Comparison of ENCODE assay signal across 17 cellular contexts in the genomic region with DNA sequence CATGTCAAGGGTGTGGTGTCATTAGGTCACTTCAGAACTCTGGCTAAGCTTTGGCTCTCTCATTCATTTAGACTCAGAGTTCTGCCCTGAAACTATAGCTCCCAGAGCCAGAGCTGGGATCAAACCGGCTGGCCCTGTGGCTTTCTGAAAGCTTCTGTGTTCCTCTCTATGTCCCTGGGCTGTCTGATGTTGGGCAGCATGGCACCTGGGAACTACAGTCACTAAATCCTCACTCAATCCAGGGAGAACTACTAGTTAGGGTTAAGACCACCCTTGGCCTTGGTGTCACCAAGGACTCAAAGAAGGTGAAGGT. TPM values are rescaled to one million over a fixed set of nuclear protein-coding genes. Genes with fewer than 3 reads are reported as not detected.
DNase-seq lines count a peak whose midpoint lies in the region; FAIRE-seq and TF ChIP-seq lines count a peak whose summit lies in the region.
"Had no signal": no experiment of that assay in that cellular context is flagged by ENCODE, and none has a peak within 500 bp of the region (broad histone marks: within the 10 kb centered on the region; RNA-seq: fewer than 3 reads in every experiment).

No MANE protein-coding gene starts in this region.

- no peak for DNase-seq in activated CD4-positive, alpha-beta T cell treated with anti-CD3 and anti-CD28 coated beads, Interleukin-2, amount 10 ng/mL, durations not matched to agents 7 days and 5 days
- DNase-seq in activated CD4-positive, alpha-beta T cell treated with anti-CD3 and anti-CD28 coated beads for 48 hours = no peak
- DNase-seq in astrocyte (ENCODE audit: low read depth) (no peak), ovary (no peak), NCI-H526 treated with DMSO at 0.1 percent for 48 hours (lab: John Stamatoyannopoulos, UW) (no peak), NCI-H1417 treated with DMSO at 0.1 percent for 48 hours (lab: John Stamatoyannopoulos, UW) (no peak)
- DNase-seq: ACHN, colonic mucosa, DND-41, NCI-H1694 treated with DMSO at 0.1 percent for 48 hours, SJCRH30 had no signal

- H4K20me1 ChIP-seq in astrocyte (ENCODE audit: insufficient read depth, low read length) = no peaks in the 10 kb centered on the region

- H3K27me3 ChIP-seq in HUES6 (ENCODE audit: control insufficient read depth, insufficient read depth, low read length) (no peaks in the 10 kb centered on the region), astrocyte (ENCODE audit: insufficient read depth, low read length) (peaks cover 7% of the 10 kb centered on the region), ovary (no peaks in the 10 kb centered on the region)
- H3K27me3 ChIP-seq: colonic mucosa had no signal

- intact Hi-C loops in ovary (cut with DNase I) = loop anchor here in 3 of 4 donors (5.0 to 10.0 kb wide), 2 partner anchors 104 to 114 kb away; no protein-coding TSS in a partner anchor

- WGBS in ovary, 3 donors = 57 to 83% (median 70%) methylated on average over 1 of the region's 1 CpG

- FAIRE-seq in astrocyte (lab: Jason Lieb, UNC) = no peak
- FAIRE-seq: GM12892, kidney had no signal

- TF ChIP-seq POLR2A in ovary (IDR thresholded peaks at IDR 0.05) = no peak

- no peaks in the 10 kb centered on the region for H3K79me2 ChIP-seq in astrocyte (ENCODE audit: insufficient read depth, low read length)

- peak overlapping the region; percentile 36 for H3K9ac ChIP-seq in HUES6 (ENCODE audit: low read length)
- H3K9ac ChIP-seq in astrocyte (ENCODE audit: low read length) = no peak overlapping the region

- H3K4me2 ChIP-seq in astrocyte (ENCODE audit: low read length) = peak overlapping the region; percentile 50

- H2AFZ ChIP-seq in astrocyte (ENCODE audit: low read depth, low read length) = no peak overlapping the region

- no peaks in the 10 kb centered on the region for H3K27me3 Mint-ChIP-seq in activated CD4-positive, alpha-beta T cell treated with anti-CD3 and anti-CD28 coated beads, Interleukin-2, amount 10 ng/mL, durations not matched to agents 7 days and 5 days
- H3K27me3 Mint-ChIP-seq in astrocyte (ENCODE audit: low read depth, unreplicated experiment) (peaks cover 36% of the 10 kb centered on the region), nephron (ENCODE audit: low read depth) (peaks cover 18% of the 10 kb centered on the region)

- no peaks in the 10 kb centered on the region for H3K9me3 Mint-ChIP-seq in activated CD4-positive, alpha-beta T cell treated with anti-CD3 and anti-CD28 coated beads, Interleukin-2, amount 10 ng/mL, durations not matched to agents 7 days and 5 days
- H3K9me3 Mint-ChIP-seq in astrocyte (ENCODE audit: unreplicated experiment) (peaks cover 2% of the 10 kb centered on the region), nephron (no peaks in the 10 kb centered on the region)

- TF ChIP-seq EP300 in ovary (IDR thresholded peaks at IDR 0.05) = no peak

- CTCF ChIA-PET in activated CD4-positive, alpha-beta T cell treated with anti-CD3 and anti-CD28 coated beads, Interleukin-2, amount 10 ng/mL, durations not matched to agents 7 days and 5 days (lab: Charles Lee) = interaction anchor here (0.6 to 6.3 kb wide), 11 partner anchors 9 to 116 kb away, joined by 3 to 79 read pairs (median 3); partner anchors contain the start of genes ABCB8 and ATG9B

- H3K4me3 ChIP-seq in HUES6 (ENCODE audit: low read depth, low read length) (peak overlapping the region; percentile 39; the same call in 1 of the 2 replicates), astrocyte (ENCODE audit: insufficient read depth, low read depth, low read length) (no peak overlapping the region), ovary (no peak overlapping the region)
- H3K4me3 ChIP-seq: colonic mucosa, SJCRH30 had no signal

- peak overlapping the region; percentile 94 for H3K27ac Mint-ChIP-seq in activated CD4-positive, alpha-beta T cell treated with anti-CD3 and anti-CD28 coated beads, Interleukin-2, amount 10 ng/mL, durations not matched to agents 7 days and 5 days
- no peak overlapping the region for H3K27ac Mint-ChIP-seq in astrocyte (ENCODE audit: unreplicated experiment)
- peak overlapping the region; percentile 90 to 97 (median 95) for H3K27ac Mint-ChIP-seq in nephron

- peaks cover 28% of the 10 kb centered on the region for H3K36me3 Mint-ChIP-seq in activated CD4-positive, alpha-beta T cell treated with anti-CD3 and anti-CD28 coated beads, Interleukin-2, amount 10 ng/mL, durations not matched to agents 7 days and 5 days (ENCODE audit: low read depth)
- peaks cover 12% of the 10 kb centered on the region for H3K36me3 Mint-ChIP-seq in astrocyte (ENCODE audit: low read depth, unreplicated experiment)
- peaks cover 3% of the 10 kb centered on the region for H3K36me3 Mint-ChIP-seq in nephron (ENCODE audit: low read depth)

- POLR2A ChIA-PET in activated CD4-positive, alpha-beta T cell treated with anti-CD3 and anti-CD28 coated beads, Interleukin-2, amount 10 ng/mL, durations not matched to agents 7 days and 5 days (lab: Charles Lee) = interaction anchor here (0.7 to 1.4 kb wide), 2 partner anchors 70 to 1387 kb away, joined by 3 to 4 read pairs; partner anchors contain the start of gene FASTK

- TF ChIP-seq CTCF in astrocyte (IDR thresholded peaks at IDR 0.05; ENCODE audit: insufficient read depth, low read depth, low read length) (no peak), nephron (IDR thresholded peaks at IDR 0.05; ENCODE audit: unreplicated experiment in 3 of 3) (no peak), ovary (IDR thresholded peaks at IDR 0.05) (no peak)

- H3K4me1 ChIP-seq in HUES6 (ENCODE audit: control insufficient read depth, insufficient read depth, low read length) = peaks cover 50% of the 10 kb centered on the region
- peaks cover 13% of the 10 kb centered on the region for H3K4me1 ChIP-seq in astrocyte (ENCODE audit: insufficient read depth, low read length)
- peaks cover 5% of the 10 kb centered on the region for H3K4me1 ChIP-seq in ovary (ENCODE audit: insufficient read depth)
- H3K4me1 ChIP-seq: colonic mucosa, SJCRH30 had no signal

- H3K4me3 Mint-ChIP-seq in activated CD4-positive, alpha-beta T cell treated with anti-CD3 and anti-CD28 coated beads, Interleukin-2, amount 10 ng/mL, durations not matched to agents 7 days and 5 days = peak overlapping the region; percentile 70
- H3K4me3 Mint-ChIP-seq in astrocyte (ENCODE audit: unreplicated experiment) (peak overlapping the region; percentile 71), nephron (peak overlapping the region; percentile 78 to 86 (median 84))

- peaks cover 85% of the 10 kb centered on the region for H3K4me1 Mint-ChIP-seq in activated CD4-positive, alpha-beta T cell treated with anti-CD3 and anti-CD28 coated beads, Interleukin-2, amount 10 ng/mL, durations not matched to agents 7 days and 5 days
- peaks cover 15% of the 10 kb centered on the region for H3K4me1 Mint-ChIP-seq in astrocyte (ENCODE audit: low read depth, unreplicated experiment)
- peaks cover 42% of the 10 kb centered on the region for H3K4me1 Mint-ChIP-seq in nephron

- H3K36me3 ChIP-seq in HUES6 (ENCODE audit: control insufficient read depth, insufficient read depth, low read length) (no peaks in the 10 kb centered on the region; the same call in 1 of the 2 replicates), astrocyte (ENCODE audit: insufficient read depth, low read length) (no peaks in the 10 kb centered on the region), ovary (no peaks in the 10 kb centered on the region)
- H3K36me3 ChIP-seq: colonic mucosa, SJCRH30 had no signal

- H3K9me3 ChIP-seq in HUES6 (ENCODE audit: control insufficient read depth, insufficient read depth, low read depth, low read length) (no peaks in the 10 kb centered on the region), astrocyte (ENCODE audit: insufficient read depth, low read depth, low read length) (no peaks in the 10 kb centered on the region), ovary (no peaks in the 10 kb centered on the region)
- H3K9me3 ChIP-seq: colonic mucosa, SJCRH30 had no signal

- H3K27ac ChIP-seq in HUES6 (ENCODE audit: low read depth, low read length) (no peak overlapping the region; the same call in 1 of the 2 replicates), astrocyte (ENCODE audit: low read depth, low read length) (no peak overlapping the region), ovary (no peak overlapping the region)
- H3K27ac ChIP-seq: colonic mucosa, SJCRH30 had no signal

RNA-seq across cellular contexts. Expression of gene ATG9B, which starts 13.2 kb away (rescaled TPM):
- 10 to 100 TPM; 12.1 to 12.3 TPM for total RNA-seq in activated CD4-positive, alpha-beta T cell treated with anti-CD3 and anti-CD28 coated beads, Interleukin-2, amount 10 ng/mL, durations not matched to agents 7 days and 5 days
- total RNA-seq in astrocyte (1.8 and 2.2 TPM in 2 replicates), ovary (1 to 10 TPM in 1 of 7 donors, under 1 TPM in 6; 0.18 to 1.0 (median 0.40) TPM)
- polyA plus RNA-seq in ovary = under 1 TPM; 0.03 to 0.19 TPM
- total RNA-seq: urinary bladder had no signal

RNA-seq across cellular contexts. Expression of gene ABCB8, which starts 17.2 kb away (rescaled TPM):
- 10 to 100 TPM; 57.5 to 67.8 TPM for total RNA-seq in activated CD4-positive, alpha-beta T cell treated with anti-CD3 and anti-CD28 coated beads, Interleukin-2, amount 10 ng/mL, durations not matched to agents 7 days and 5 days
- total RNA-seq in astrocyte = 52.2 and 53.3 TPM in 2 replicates
- total RNA-seq in ovary = 10 to 100 TPM; 15.5 to 45.2 (median 29.1) TPM
- polyA plus RNA-seq in ovary = 10 to 100 TPM in 1 of 2 donors, 1 to 10 TPM in 1; 6.1 to 14.7 TPM

RNA-seq across cellular contexts. Expression of gene NOS3, which starts 20.2 kb away (rescaled TPM):
- total RNA-seq in activated CD4-positive, alpha-beta T cell treated with anti-CD3 and anti-CD28 coated beads, Interleukin-2, amount 10 ng/mL, durations not matched to agents 7 days and 5 days = 10 to 100 TPM; 21.6 to 22.3 TPM
- total RNA-seq in astrocyte = 1.8 and 2.0 TPM in 2 replicates
- 10 to 100 TPM in 1 of 7 donors, 1 to 10 TPM in 6; 2.9 to 26.0 (median 5.4) TPM for total RNA-seq in ovary
- polyA plus RNA-seq in ovary = 1 to 10 TPM; 1.0 to 8.9 TPM
- polyA plus RNA-seq: neural cell had no signal

RNA-seq across cellular contexts. Expression of gene KCNH2, which starts 32.9 kb away (rescaled TPM):
- total RNA-seq in activated CD4-positive, alpha-beta T cell treated with anti-CD3 and anti-CD28 coated beads, Interleukin-2, amount 10 ng/mL, durations not matched to agents 7 days and 5 days = under 1 TPM; 0.27 to 0.30 TPM
- total RNA-seq in astrocyte = 4.5 and 4.6 TPM in 2 replicates
- 10 to 100 TPM in 2 of 7 donors, 1 to 10 TPM in 5; 2.0 to 26.3 (median 8.0) TPM for total RNA-seq in ovary
- polyA plus RNA-seq in ovary = 1 to 10 TPM; 3.0 to 5.0 TPM

RNA-seq across cellular contexts. Expression of gene ASIC3, which starts 37.3 kb away (rescaled TPM):
- total RNA-seq in activated CD4-positive, alpha-beta T cell treated with anti-CD3 and anti-CD28 coated beads, Interleukin-2, amount 10 ng/mL, durations not matched to agents 7 days and 5 days = 1 to 10 TPM; 6.0 to 8.3 TPM
- total RNA-seq in astrocyte (3.9 and 5.9 TPM in 2 replicates), ovary (1 to 10 TPM; 2.5 to 9.4 (median 4.5) TPM)
- 1 to 10 TPM; 1.0 to 2.9 TPM for polyA plus RNA-seq in ovary
